1 cellular context compared by ENCODE assay signal in the genomic region with DNA sequence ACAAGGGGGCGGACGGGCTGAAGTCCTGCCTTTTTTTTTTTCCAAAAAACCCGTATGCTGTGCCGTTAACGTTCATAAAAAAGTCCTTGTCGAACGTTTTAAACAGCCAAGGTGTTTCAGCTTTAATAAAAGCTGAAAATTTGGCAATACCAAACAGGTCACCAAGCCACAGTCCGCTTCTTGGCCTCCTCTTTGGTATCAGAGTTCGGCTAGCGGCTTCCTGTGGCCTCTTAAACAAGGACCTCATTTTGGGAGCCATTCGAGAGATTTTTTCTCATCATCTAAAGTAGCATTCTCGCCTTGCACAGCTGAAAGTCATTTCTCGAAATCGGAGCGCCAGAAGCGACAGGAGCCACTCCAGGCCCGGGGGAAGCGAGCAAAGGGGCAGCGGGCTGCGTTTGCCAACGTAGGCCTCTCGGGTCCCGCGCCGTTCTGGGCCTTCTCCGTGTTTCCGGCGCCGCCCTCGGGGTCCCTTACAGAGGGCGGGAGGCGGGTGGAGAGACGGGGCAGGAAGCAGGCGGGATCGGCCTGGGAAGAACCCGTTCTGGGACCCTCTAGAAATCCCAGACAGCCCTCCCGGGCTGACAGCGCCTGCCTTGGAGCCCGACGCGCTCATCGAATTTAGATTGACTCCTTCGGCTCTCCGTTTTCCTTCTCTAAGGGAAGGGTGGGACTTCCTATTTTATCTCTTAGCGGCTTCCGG.
A peak's percentile ranks its signal among the peaks of the same experiment; 100 is the strongest.
TF ChIP-seq lines count a peak whose summit lies in the region.

No MANE protein-coding gene starts in this region.

TF ChIP-seq in HepG2, 621 proteins besides CTCF, POLR2A, EP300 and RAD21 (continued from another document and continues in another):
- TF ChIP-seq NR2F1 (CRISPR knock-in tag; IDR thresholded peaks at IDR 0.05) = no peak
- no peak for TF ChIP-seq TCF7L2 (IDR thresholded peaks at IDR 0.05; ENCODE audit: low read depth, low read length)
- TF ChIP-seq HDAC6 (IDR thresholded peaks at IDR 0.05; ENCODE audit: low read depth, low read length) = no peak
- no peak for TF ChIP-seq HMG20A (CRISPR knock-in tag; IDR thresholded peaks at IDR 0.05; ENCODE audit: borderline replicate concordance)
- TF ChIP-seq ETV6 (CRISPR knock-in tag; conservative IDR thresholded peaks at IDR 0.05) = no peak
- no peak for TF ChIP-seq ZNF569 (CRISPR knock-in tag; IDR thresholded peaks at IDR 0.05; ENCODE audit: borderline replicate concordance)
- TF ChIP-seq ZFP36L1 (CRISPR knock-in tag; IDR thresholded peaks at IDR 0.05) = no peak
- TF ChIP-seq, protein P1, sequence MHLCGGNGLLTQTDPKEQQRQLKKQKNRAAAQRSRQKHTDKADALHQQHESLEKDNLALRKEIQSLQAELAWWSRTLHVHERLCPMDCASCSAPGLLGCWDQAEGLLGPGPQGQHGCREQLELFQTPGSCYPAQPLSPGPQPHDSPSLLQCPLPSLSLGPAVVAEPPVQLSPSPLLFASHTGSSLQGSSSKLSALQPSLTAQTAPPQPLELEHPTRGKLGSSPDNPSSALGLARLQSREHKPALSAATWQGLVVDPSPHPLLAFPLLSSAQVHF (CRISPR knock-in tag; IDR thresholded peaks at IDR 0.05) = no peak
- TF ChIP-seq, protein P2, sequence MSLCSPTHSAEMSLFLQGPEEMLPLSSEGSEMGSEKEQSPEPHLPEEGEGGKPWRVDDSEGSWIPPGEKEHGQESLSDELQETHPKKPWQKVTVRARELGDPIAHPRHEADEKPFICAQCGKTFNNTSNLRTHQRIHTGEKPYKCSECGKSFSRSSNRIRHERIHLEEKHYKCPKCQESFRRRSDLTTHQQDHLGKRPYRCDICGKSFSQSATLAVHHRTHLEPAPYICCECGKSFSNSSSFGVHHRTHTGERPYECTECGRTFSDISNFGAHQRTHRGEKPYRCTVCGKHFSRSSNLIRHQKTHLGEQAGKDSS (CRISPR knock-in tag; IDR thresholded peaks at IDR 0.05; ENCODE audit: borderline replicate concordance, low read depth) = peak; percentile 60; the same call in 1 of the 2 replicates
- TF ChIP-seq ZNF644 (CRISPR knock-in tag; IDR thresholded peaks at IDR 0.05; ENCODE audit: low read depth) = no peak
- TF ChIP-seq RFXAP (CRISPR knock-in tag; IDR thresholded peaks at IDR 0.05; ENCODE audit: borderline replicate concordance) = no peak; the same call in 1 of the 2 replicates
- TF ChIP-seq EEA1 (CRISPR knock-in tag; IDR thresholded peaks at IDR 0.05; ENCODE audit: borderline replicate concordance) = no peak
- TF ChIP-seq SALL1 (CRISPR knock-in tag; IDR thresholded peaks at IDR 0.05) = peak; percentile 30; the same call in 1 of the 2 replicates
- TF ChIP-seq ZNF282 (IDR thresholded peaks at IDR 0.05; ENCODE audit: partially characterized antibody) = no peak
- no peak for TF ChIP-seq GLI4 (CRISPR knock-in tag; IDR thresholded peaks at IDR 0.05; ENCODE audit: borderline replicate concordance)
- no peak for TF ChIP-seq ZFP82 (CRISPR knock-in tag; IDR thresholded peaks at IDR 0.05; ENCODE audit: borderline replicate concordance)
- TF ChIP-seq, protein P3, sequence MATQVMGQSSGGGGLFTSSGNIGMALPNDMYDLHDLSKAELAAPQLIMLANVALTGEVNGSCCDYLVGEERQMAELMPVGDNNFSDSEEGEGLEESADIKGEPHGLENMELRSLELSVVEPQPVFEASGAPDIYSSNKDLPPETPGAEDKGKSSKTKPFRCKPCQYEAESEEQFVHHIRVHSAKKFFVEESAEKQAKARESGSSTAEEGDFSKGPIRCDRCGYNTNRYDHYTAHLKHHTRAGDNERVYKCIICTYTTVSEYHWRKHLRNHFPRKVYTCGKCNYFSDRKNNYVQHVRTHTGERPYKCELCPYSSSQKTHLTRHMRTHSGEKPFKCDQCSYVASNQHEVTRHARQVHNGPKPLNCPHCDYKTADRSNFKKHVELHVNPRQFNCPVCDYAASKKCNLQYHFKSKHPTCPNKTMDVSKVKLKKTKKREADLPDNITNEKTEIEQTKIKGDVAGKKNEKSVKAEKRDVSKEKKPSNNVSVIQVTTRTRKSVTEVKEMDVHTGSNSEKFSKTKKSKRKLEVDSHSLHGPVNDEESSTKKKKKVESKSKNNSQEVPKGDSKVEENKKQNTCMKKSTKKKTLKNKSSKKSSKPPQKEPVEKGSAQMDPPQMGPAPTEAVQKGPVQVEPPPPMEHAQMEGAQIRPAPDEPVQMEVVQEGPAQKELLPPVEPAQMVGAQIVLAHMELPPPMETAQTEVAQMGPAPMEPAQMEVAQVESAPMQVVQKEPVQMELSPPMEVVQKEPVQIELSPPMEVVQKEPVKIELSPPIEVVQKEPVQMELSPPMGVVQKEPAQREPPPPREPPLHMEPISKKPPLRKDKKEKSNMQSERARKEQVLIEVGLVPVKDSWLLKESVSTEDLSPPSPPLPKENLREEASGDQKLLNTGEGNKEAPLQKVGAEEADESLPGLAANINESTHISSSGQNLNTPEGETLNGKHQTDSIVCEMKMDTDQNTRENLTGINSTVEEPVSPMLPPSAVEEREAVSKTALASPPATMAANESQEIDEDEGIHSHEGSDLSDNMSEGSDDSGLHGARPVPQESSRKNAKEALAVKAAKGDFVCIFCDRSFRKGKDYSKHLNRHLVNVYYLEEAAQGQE (IDR thresholded peaks at IDR 0.05; ENCODE audit: borderline replicate concordance in 1 of 2, low read depth in 1 of 2, low read length in 2 of 2) = no peak
- TF ChIP-seq ZNF720 (CRISPR knock-in tag; IDR thresholded peaks at IDR 0.05) = no peak
- peak; percentile 62; the same call in 1 of the 2 replicates for TF ChIP-seq ZNF558 (CRISPR knock-in tag; IDR thresholded peaks at IDR 0.05; ENCODE audit: borderline replicate concordance)
- no peak for TF ChIP-seq RFXANK (CRISPR knock-in tag; IDR thresholded peaks at IDR 0.05)
- TF ChIP-seq EHMT2 (IDR thresholded peaks at IDR 0.05; ENCODE audit: borderline replicate concordance, low read depth, low read length) = peak; percentile 64; the same call in 1 of the 2 replicates
- TF ChIP-seq, protein P4, sequence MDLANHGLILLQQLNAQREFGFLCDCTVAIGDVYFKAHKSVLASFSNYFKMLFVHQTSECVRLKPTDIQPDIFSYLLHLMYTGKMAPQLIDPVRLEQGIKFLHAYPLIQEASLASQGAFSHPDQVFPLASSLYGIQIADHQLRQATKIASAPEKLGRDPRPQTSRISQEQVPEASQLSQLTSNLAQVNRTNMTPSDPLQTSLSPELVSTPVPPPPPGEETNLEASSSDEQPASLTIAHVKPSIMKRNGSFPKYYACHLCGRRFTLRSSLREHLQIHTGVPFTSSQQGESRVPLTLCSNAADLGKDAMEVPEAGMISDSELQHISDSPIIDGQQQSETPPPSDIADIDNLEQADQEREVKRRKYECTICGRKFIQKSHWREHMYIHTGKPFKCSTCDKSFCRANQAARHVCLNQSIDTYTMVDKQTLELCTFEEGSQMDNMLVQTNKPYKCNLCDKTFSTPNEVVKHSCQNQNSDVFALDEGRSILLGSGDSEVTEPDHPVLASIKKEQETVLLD (CRISPR knock-in tag; IDR thresholded peaks at IDR 0.05; ENCODE audit: low read depth) = no peak; the same call in 1 of the 2 replicates
- TF ChIP-seq, protein P5, sequence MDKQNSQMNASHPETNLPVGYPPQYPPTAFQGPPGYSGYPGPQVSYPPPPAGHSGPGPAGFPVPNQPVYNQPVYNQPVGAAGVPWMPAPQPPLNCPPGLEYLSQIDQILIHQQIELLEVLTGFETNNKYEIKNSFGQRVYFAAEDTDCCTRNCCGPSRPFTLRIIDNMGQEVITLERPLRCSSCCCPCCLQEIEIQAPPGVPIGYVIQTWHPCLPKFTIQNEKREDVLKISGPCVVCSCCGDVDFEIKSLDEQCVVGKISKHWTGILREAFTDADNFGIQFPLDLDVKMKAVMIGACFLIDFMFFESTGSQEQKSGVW (CRISPR knock-in tag; IDR thresholded peaks at IDR 0.05; ENCODE audit: borderline replicate concordance) = no peak
- TF ChIP-seq HMGA1 (CRISPR knock-in tag; conservative IDR thresholded peaks at IDR 0.05) = no peak
- TF ChIP-seq ZBTB21 (CRISPR knock-in tag; IDR thresholded peaks at IDR 0.05) = no peak
- no peak for TF ChIP-seq ZNF264 (CRISPR knock-in tag; IDR thresholded peaks at IDR 0.05)
- no peak for TF ChIP-seq SKI (IDR thresholded peaks at IDR 0.05; ENCODE audit: partially characterized antibody)
- no peak for TF ChIP-seq FOXP1 (IDR thresholded peaks at IDR 0.05)
- TF ChIP-seq FOXP1 (CRISPR knock-in tag; IDR thresholded peaks at IDR 0.05) = no peak
- TF ChIP-seq, protein P6, sequence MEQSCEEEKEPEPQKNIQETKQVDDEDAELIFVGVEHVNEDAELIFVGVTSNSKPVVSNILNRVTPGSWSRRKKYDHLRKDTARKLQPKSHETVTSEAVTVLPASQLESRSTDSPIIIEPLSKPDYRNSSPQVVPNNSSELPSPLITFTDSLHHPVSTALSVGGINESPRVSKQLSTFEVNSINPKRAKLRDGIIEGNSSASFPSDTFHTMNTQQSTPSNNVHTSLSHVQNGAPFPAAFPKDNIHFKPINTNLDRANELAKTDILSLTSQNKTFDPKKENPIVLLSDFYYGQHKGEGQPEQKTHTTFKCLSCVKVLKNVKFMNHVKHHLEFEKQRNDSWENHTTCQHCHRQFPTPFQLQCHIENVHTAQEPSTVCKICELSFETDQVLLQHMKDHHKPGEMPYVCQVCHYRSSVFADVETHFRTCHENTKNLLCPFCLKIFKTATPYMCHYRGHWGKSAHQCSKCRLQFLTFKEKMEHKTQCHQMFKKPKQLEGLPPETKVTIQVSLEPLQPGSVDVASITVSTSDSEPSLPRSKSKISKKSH (CRISPR knock-in tag; IDR thresholded peaks at IDR 0.05; ENCODE audit: borderline replicate concordance) = no peak
- no peak for TF ChIP-seq ZBTB42 (CRISPR knock-in tag; IDR thresholded peaks at IDR 0.05)
- no peak for TF ChIP-seq CCAR2 (optimal IDR thresholded peaks at IDR 0.05; ENCODE audit: low read depth, low read length)
- no peak for TF ChIP-seq ONECUT2 (CRISPR knock-in tag; IDR thresholded peaks at IDR 0.05)
- TF ChIP-seq GABPA (IDR thresholded peaks at IDR 0.05; ENCODE audit: low read depth, low read length) = peak; percentile 56
- TF ChIP-seq GABPA (CRISPR knock-in tag; IDR thresholded peaks at IDR 0.05; ENCODE audit: low read depth) = no peak
- no peak for TF ChIP-seq HMG20B (CRISPR knock-in tag; conservative IDR thresholded peaks at IDR 0.05)
- no peak for TF ChIP-seq IKZF4 (CRISPR knock-in tag; IDR thresholded peaks at IDR 0.05; ENCODE audit: borderline replicate concordance, low read depth, not compliant biosample characterization)
- no peak for TF ChIP-seq NBN (conservative IDR thresholded peaks at IDR 0.05)
- TF ChIP-seq ZNF816 (CRISPR knock-in tag; IDR thresholded peaks at IDR 0.05; ENCODE audit: borderline replicate concordance) = no peak
- no peak for TF ChIP-seq KDM6A (CRISPR knock-in tag; IDR thresholded peaks at IDR 0.05; ENCODE audit: low read depth)
- no peak for TF ChIP-seq ZNF17 (CRISPR knock-in tag; IDR thresholded peaks at IDR 0.05)
- no peak for TF ChIP-seq ZKSCAN1 (IDR thresholded peaks at IDR 0.05; ENCODE audit: low read length)
- TF ChIP-seq, protein P7, sequence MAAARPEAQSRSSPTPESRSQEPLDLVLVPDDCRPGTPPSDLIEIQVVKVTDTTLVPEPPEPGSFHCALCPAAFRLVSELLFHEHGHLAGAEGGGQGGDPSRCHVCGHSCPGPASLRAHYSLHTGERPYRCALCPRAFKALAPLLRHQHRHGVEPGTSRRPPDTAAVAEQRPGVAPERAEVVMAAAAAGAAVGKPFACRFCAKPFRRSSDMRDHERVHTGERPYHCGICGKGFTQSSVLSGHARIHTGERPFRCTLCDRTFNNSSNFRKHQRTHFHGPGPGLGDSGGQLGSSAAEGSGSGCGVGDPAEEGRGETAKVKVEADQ (CRISPR knock-in tag; IDR thresholded peaks at IDR 0.05; ENCODE audit: borderline replicate concordance) = no peak
- TF ChIP-seq, protein P8, sequence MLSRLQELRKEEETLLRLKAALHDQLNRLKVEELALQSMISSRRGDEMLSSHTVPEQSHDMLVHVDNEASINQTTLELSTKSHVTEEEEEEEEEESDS (CRISPR knock-in tag; IDR thresholded peaks at IDR 0.05; ENCODE audit: borderline replicate concordance) = peak; percentile 83; the same call in 1 of the 2 replicates
- TF ChIP-seq KDM1A (CRISPR knock-in tag; IDR thresholded peaks at IDR 0.05) = no peak
- TF ChIP-seq NFIC (IDR thresholded peaks at IDR 0.05; ENCODE audit: low read length) = no peak
- no peak for TF ChIP-seq SOX5 (CRISPR knock-in tag; IDR thresholded peaks at IDR 0.05; ENCODE audit: borderline replicate concordance)
- peak; percentile 9; the same call in 1 of the 2 replicates for TF ChIP-seq ZBTB7B (CRISPR knock-in tag; IDR thresholded peaks at IDR 0.05)
- TF ChIP-seq, protein P9, sequence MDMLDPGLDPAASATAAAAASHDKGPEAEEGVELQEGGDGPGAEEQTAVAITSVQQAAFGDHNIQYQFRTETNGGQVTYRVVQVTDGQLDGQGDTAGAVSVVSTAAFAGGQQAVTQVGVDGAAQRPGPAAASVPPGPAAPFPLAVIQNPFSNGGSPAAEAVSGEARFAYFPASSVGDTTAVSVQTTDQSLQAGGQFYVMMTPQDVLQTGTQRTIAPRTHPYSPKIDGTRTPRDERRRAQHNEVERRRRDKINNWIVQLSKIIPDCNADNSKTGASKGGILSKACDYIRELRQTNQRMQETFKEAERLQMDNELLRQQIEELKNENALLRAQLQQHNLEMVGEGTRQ (IDR thresholded peaks at IDR 0.05; ENCODE audit: low read depth, low read length) = no peak
- TF ChIP-seq, protein P9 (CRISPR knock-in tag; IDR thresholded peaks at IDR 0.05; ENCODE audit: borderline replicate concordance) = no peak
- TF ChIP-seq TOPORS (CRISPR knock-in tag; IDR thresholded peaks at IDR 0.05) = no peak; the same call in 1 of the 2 replicates
- TF ChIP-seq NR2C2 (CRISPR knock-in tag; IDR thresholded peaks at IDR 0.05; ENCODE audit: borderline replicate concordance) = peak; percentile 43
- TF ChIP-seq, protein P10, sequence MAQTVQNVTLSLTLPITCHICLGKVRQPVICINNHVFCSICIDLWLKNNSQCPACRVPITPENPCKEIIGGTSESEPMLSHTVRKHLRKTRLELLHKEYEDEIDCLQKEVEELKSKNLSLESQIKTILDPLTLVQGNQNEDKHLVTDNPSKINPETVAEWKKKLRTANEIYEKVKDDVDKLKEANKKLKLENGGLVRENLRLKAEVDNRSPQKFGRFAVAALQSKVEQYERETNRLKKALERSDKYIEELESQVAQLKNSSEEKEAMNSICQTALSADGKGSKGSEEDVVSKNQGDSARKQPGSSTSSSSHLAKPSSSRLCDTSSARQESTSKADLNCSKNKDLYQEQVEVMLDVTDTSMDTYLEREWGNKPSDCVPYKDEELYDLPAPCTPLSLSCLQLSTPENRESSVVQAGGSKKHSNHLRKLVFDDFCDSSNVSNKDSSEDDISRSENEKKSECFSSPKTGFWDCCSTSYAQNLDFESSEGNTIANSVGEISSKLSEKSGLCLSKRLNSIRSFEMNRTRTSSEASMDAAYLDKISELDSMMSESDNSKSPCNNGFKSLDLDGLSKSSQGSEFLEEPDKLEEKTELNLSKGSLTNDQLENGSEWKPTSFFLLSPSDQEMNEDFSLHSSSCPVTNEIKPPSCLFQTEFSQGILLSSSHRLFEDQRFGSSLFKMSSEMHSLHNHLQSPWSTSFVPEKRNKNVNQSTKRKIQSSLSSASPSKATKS (CRISPR knock-in tag; IDR thresholded peaks at IDR 0.05) = no peak
- TF ChIP-seq MTF1 (CRISPR knock-in tag; IDR thresholded peaks at IDR 0.05) = no peak
